23 cellular contexts compared by ENCODE assay signal in the genomic region with DNA sequence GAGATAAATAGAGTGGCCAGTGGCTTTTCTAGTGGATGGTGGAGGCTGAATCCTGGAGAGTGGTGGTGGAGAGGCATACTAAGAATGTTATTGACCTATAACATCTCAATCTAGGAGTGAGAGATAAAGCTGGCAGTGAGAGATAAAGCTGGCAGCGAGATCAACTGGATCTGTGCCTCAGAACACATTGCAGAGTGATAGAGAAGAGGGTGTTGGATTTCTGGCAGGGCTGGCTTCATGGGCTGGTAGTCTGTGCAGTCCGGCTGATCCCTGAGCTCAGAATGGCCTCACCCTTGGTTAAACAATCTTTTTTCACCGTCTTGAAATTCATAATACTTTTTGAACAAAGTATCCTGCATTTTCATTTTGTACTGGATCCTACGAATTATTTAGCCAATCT.
"Had no signal": no experiment of that assay in that cellular context is flagged by ENCODE, and none has a peak within 500 bp of the region (broad histone marks: within the 10 kb centered on the region; RNA-seq: fewer than 3 reads in every experiment).

No MANE protein-coding gene starts in this region.

- H3K36me3 ChIP-seq: brain microvascular endothelial cell, neural progenitor cell, right lobe of liver, suprapubic skin, vagina had no signal

- H3K4me3 ChIP-seq: mucosa of descending colon, neural progenitor cell, psoas muscle, right lobe of liver, suprapubic skin, vagina had no signal

- H3K27ac ChIP-seq: brain microvascular endothelial cell, neural progenitor cell, psoas muscle, right lobe of liver, suprapubic skin, vagina had no signal

- H3K9me3 ChIP-seq: mucosa of descending colon, psoas muscle, right lobe of liver, suprapubic skin, vagina had no signal

- H3K36me3 Mint-ChIP-seq: memory B cell; naive thymus-derived CD4-positive, alpha-beta T cell had no signal

- H3K4me3 Mint-ChIP-seq: activated CD4-positive, alpha-beta memory T cell treated with anti-CD3 and anti-CD28 coated beads, Interleukin-2, amount 10 ng/mL, durations not matched to agents 7 days and 5 days; activated naive CD4-positive, alpha-beta T cell treated with anti-CD3 and anti-CD28 coated beads for 36 hours; central memory CD8-positive, alpha-beta T cell; memory B cell; naive thymus-derived CD4-positive, alpha-beta T cell; neural progenitor cell; stimulated activated naive CD8-positive, alpha-beta T cell treated with anti-CD3 and anti-CD28 coated beads, Interleukin-15, amount 100 ng/mL, for 72 hours had no signal

- H3K9me3 Mint-ChIP-seq: activated CD4-positive, alpha-beta memory T cell treated with anti-CD3 and anti-CD28 coated beads, Interleukin-2, amount 10 ng/mL, durations not matched to agents 7 days and 5 days; neural progenitor cell had no signal

- DNase-seq: activated CD4-positive, alpha-beta memory T cell treated with anti-CD3 and anti-CD28 coated beads, Interleukin-2, amount 10 ng/mL, durations not matched to agents 7 days and 5 days; activated CD4-positive, alpha-beta T cell treated with anti-CD3 and anti-CD28 coated beads for 48 hours; activated CD4-positive, CD25-positive, alpha-beta regulatory T cell; activated naive CD4-positive, alpha-beta T cell treated with anti-CD3 and anti-CD28 coated beads for 36 hours; activated T-cell treated with anti-CD3 and anti-CD28 coated beads, Interleukin-2, amount 50 U/mL, for 1 hour; brain microvascular endothelial cell; effector CD4-positive, alpha-beta T cell; kidney; mucosa of descending colon; naive thymus-derived CD4-positive, alpha-beta T cell; psoas muscle; right lobe of liver; small intestine; stimulated activated CD4-positive, alpha-beta T cell treated with anti-CD3 and anti-CD28 coated beads, Interleukin-4, amount 100 ng/mL, for 1 hour; stimulated activated naive CD8-positive, alpha-beta T cell treated with anti-CD3 and anti-CD28 coated beads, Interleukin-15, amount 100 ng/mL, for 72 hours; T-helper 2 cell; trophoblast cell had no signal

- H3K27ac Mint-ChIP-seq: activated CD4-positive, alpha-beta memory T cell treated with anti-CD3 and anti-CD28 coated beads, Interleukin-2, amount 10 ng/mL, durations not matched to agents 7 days and 5 days; activated naive CD4-positive, alpha-beta T cell treated with anti-CD3 and anti-CD28 coated beads for 36 hours; activated T-helper 2 cell treated with anti-CD3 and anti-CD28 coated beads, Interferon-gamma antibody, Interleukin-2, Interleukin-4, amounts not matched to agents 10 μg/mL and 5 μg/mL and 100 μg/mL, durations not matched to agents 14 hours and 24 hours and 36 hours; memory B cell; naive thymus-derived CD4-positive, alpha-beta T cell; neural progenitor cell; stimulated activated naive CD8-positive, alpha-beta T cell treated with anti-CD3 and anti-CD28 coated beads, Interleukin-15, amount 100 ng/mL, for 72 hours had no signal

- H3K4me1 Mint-ChIP-seq: activated CD4-positive, alpha-beta memory T cell treated with anti-CD3 and anti-CD28 coated beads, Interleukin-2, amount 10 ng/mL, durations not matched to agents 7 days and 5 days; central memory CD8-positive, alpha-beta T cell; memory B cell; naive thymus-derived CD4-positive, alpha-beta T cell; neural progenitor cell; stimulated activated naive CD8-positive, alpha-beta T cell treated with anti-CD3 and anti-CD28 coated beads, Interleukin-15, amount 100 ng/mL, for 72 hours had no signal

- H3K27me3 Mint-ChIP-seq: activated CD4-positive, alpha-beta memory T cell treated with anti-CD3 and anti-CD28 coated beads, Interleukin-2, amount 10 ng/mL, durations not matched to agents 7 days and 5 days; central memory CD8-positive, alpha-beta T cell; memory B cell; naive thymus-derived CD4-positive, alpha-beta T cell; stimulated activated naive CD8-positive, alpha-beta T cell treated with anti-CD3 and anti-CD28 coated beads, Interleukin-15, amount 100 ng/mL, for 72 hours had no signal

- H3K4me1 ChIP-seq: neural progenitor cell, psoas muscle, right lobe of liver, suprapubic skin, vagina had no signal

- H3K27me3 ChIP-seq: brain microvascular endothelial cell, neural progenitor cell, right lobe of liver, suprapubic skin, vagina had no signal

- ATAC-seq: mucosa of descending colon; naive thymus-derived CD4-positive, alpha-beta T cell; psoas muscle; stimulated activated naive CD8-positive, alpha-beta T cell treated with anti-CD3 and anti-CD28 coated beads, Interleukin-15, amount 100 ng/mL, for 72 hours had no signal
